ENCODE assay signal across 15 cellular contexts in the genomic region with DNA sequence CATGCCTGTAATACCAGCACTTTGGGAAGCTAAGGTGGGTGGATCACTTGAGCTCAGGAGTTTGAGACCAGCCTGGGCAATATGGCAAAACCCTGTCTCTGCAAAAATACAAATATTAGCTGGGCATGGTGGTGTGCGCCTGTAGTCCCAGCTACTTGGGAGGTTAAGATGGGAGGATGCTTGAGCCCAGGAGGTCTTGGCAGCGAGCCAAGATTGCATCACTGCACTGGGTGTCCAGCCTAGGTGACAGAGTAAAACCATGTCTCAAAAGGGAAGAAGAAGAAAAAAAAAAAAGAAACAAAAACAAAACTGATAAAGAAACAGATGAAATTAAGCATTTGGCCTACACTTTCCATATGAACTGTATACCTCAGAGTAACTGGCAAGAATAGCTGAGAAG.
DNase-seq lines count a peak whose midpoint lies in the region; ATAC-seq, FAIRE-seq and TF ChIP-seq lines count a peak whose summit lies in the region.
"Had no signal": no experiment of that assay in that cellular context is flagged by ENCODE, and none has a peak within 500 bp of the region (broad histone marks: within the 10 kb centered on the region; RNA-seq: fewer than 3 reads in every experiment).

No MANE protein-coding gene starts in this region.

- no TSS peak for BruUV-seq in MCF 10A (replicated peaks; lab: Mats Ljungman, UMichigan)

- whole genome bisulfite sequencing in small intestine, 3 donors = 85 to 93% (median 88%) methylated on average over 2 of the region's 2 CpGs

- TF ChIP-seq EP300 in Ishikawa (IDR thresholded peaks at IDR 0.05; ENCODE audit: borderline replicate concordance) = no peak

- H3K9me3 Mint-ChIP-seq in MCF 10A (ENCODE audit: unreplicated experiment) = no peaks in the 10 kb centered on the region

- CTCF ChIA-PET in MCF 10A (lab: Yijun Ruan, JAX) = interaction anchor here (0.5 to 0.6 kb wide), 2 partner anchors 107 to 294 kb away, joined by 3 to 4 read pairs; no protein-coding TSS in a partner anchor

- H3K27ac ChIP-seq in breast epithelium = no peak overlapping the region
- H3K27ac ChIP-seq in small intestine (ENCODE audit: low read depth in 1 of 2, low read length in 1 of 2) = no peak overlapping the region
- H3K27ac ChIP-seq: KMS-11 had no signal

- TF ChIP-seq POLR2A in breast epithelium (IDR thresholded peaks at IDR 0.05) = no peak
- no peak for TF ChIP-seq POLR2A in erythroblast (IDR thresholded peaks at IDR 0.05; ENCODE audit: low read length)

- H3K4me1 Mint-ChIP-seq in MCF 10A (ENCODE audit: insufficient read depth, unreplicated experiment) = peaks cover 7% of the 10 kb centered on the region

- H3K27me3 ChIP-seq in breast epithelium (no peaks in the 10 kb centered on the region), small intestine (ENCODE audit: control insufficient read depth in 2 of 2, insufficient read depth in 2 of 2, low read length in 2 of 2) (no peaks in the 10 kb centered on the region)

- no peaks in the 10 kb centered on the region for H3K9me3 ChIP-seq in breast epithelium
- no peaks in the 10 kb centered on the region for H3K9me3 ChIP-seq in small intestine (ENCODE audit: control insufficient read depth, low read depth)
- H3K9me3 ChIP-seq: HAP-1 had no signal

- POLR2A ChIA-PET in MCF 10A (lab: Yijun Ruan, JAX) = no interaction called here

- no peak for ATAC-seq in HG02678 (IDR thresholded peaks at IDR 0.05; ENCODE audit: unreplicated experiment)
- ATAC-seq in omental fat pad (ENCODE audit: low FRiP score) = no peak

- H3K36me3 ChIP-seq in breast epithelium = no peaks in the 10 kb centered on the region
- H3K36me3 ChIP-seq in small intestine (ENCODE audit: control insufficient read depth in 2 of 2, insufficient read depth in 2 of 2, low read length in 2 of 2) = no peaks in the 10 kb centered on the region
- H3K36me3 ChIP-seq: HAP-1 had no signal

- no peak overlapping the region for H3K27ac Mint-ChIP-seq in MCF 10A (ENCODE audit: low read depth, unreplicated experiment)

- H3K4me3 ChIP-seq in breast epithelium (no peak overlapping the region), small intestine (ENCODE audit: low read depth in 1 of 2, low read length in 2 of 2) (no peak overlapping the region)
- H3K4me3 ChIP-seq: HAP-1 had no signal

- TF ChIP-seq RAD21 in Ishikawa (IDR thresholded peaks at IDR 0.05; ENCODE audit: low read depth) = no peak

- H3K4me3 Mint-ChIP-seq in MCF 10A (ENCODE audit: unreplicated experiment) = no peak overlapping the region

- DNase-seq in MCF 10A (ENCODE audit: unreplicated experiment) = peak; percentile 25
- no peak for DNase-seq in breast epithelium (ENCODE audit: low spot score in 2 of 2)
- DNase-seq in erythroblast (lab: John Stamatoyannopoulos, UW) = peak; percentile 2 to 19
- DNase-seq in small intestine = no peak
- no peak for DNase-seq in omental fat pad (ENCODE audit: low spot score)
- DNase-seq: Calu3, MM.1S, NCI-H187 treated with DMSO at 0.1 percent for 48 hours, NCI-H510A treated with DMSO at 0.1 percent for 48 hours, SW 1271 had no signal

- H3K4me1 ChIP-seq in breast epithelium (no peaks in the 10 kb centered on the region), small intestine (ENCODE audit: control insufficient read depth in 2 of 2, insufficient read depth in 1 of 2, low read depth in 1 of 2, low read length in 1 of 2) (no peaks in the 10 kb centered on the region)
- H3K4me1 ChIP-seq: HAP-1 had no signal

- TF ChIP-seq CTCF in MCF 10A (IDR thresholded peaks at IDR 0.05; ENCODE audit: unreplicated experiment) = no peak
- no peak for TF ChIP-seq CTCF in breast epithelium (IDR thresholded peaks at IDR 0.05)
- TF ChIP-seq CTCF in omental fat pad (IDR thresholded peaks at IDR 0.05) = no peak

- intact Hi-C loops in MCF 10A (cut with micrococcal nuclease) (loop anchor here (10.0 kb wide), 1 partner anchor 211 kb away; no protein-coding TSS in a partner anchor), breast epithelium (cut with DNase I; ENCODE audit: low total_unique reads) (no loop called here)

- H3K27me3 Mint-ChIP-seq in MCF 10A (ENCODE audit: insufficient read depth, unreplicated experiment) = no peaks in the 10 kb centered on the region

- peaks cover 22% of the 10 kb centered on the region for H3K36me3 Mint-ChIP-seq in MCF 10A (ENCODE audit: insufficient read depth, unreplicated experiment)

- FAIRE-seq in small intestine (lab: Jason Lieb, UNC) = no peak
- FAIRE-seq: GM18507 had no signal

TF ChIP-seq in Ishikawa, 13 proteins besides CTCF, POLR2A, EP300 and RAD21:
- TF ChIP-seq CREB1 (IDR thresholded peaks at IDR 0.05; ENCODE audit: low read depth) (no peak), NFIC (IDR thresholded peaks at IDR 0.05) (peak; percentile 72; the same call in 1 of the 2 replicates), EGR1 (IDR thresholded peaks at IDR 0.05) (no peak), TAF1 (IDR thresholded peaks at IDR 0.05; ENCODE audit: low read depth) (no peak), FOXM1 (IDR thresholded peaks at IDR 0.05; ENCODE audit: borderline replicate concordance, low read depth) (no peak), CEBPB (IDR thresholded peaks at IDR 0.05) (peak; percentile 65), TEAD4 (IDR thresholded peaks at IDR 0.05) (no peak)

Comparison
In these comparisons a context has a peak if more than half of its experiments do, and no peak if none do; other contexts are left out.
1. DNase-seq: peak in MCF 10A (single experiment) and erythroblast (2 of 2); none in breast epithelium (0 of 2), small intestine (single experiment) and omental fat pad (single experiment).